In genomic region chr10:86981020-86981419, GRCh38 we compare ENCODE assay signal across 15 cellular contexts. TPM values are rescaled to one million over a fixed set of nuclear protein-coding genes. Genes with fewer than 3 reads are reported as not detected.
"Had no signal": no experiment of that assay in that cellular context is flagged by ENCODE, and none has a peak within 500 bp of the region (broad histone marks: within the 10 kb centered on the region; RNA-seq: fewer than 3 reads in every experiment).

No MANE protein-coding gene starts in this region.

RNA-seq across cellular contexts. Expression of gene ADIRF, which starts 12.7 kb away (rescaled TPM):
- total RNA-seq: activated CD8-positive, alpha-beta T cell treated with anti-CD3 and anti-CD28 coated beads for 36 hours; activated T-helper 17 cell treated with anti-CD3 and anti-CD28 coated beads, Interleukin-2, amount 50 U/mL, for 72 hours; natural killer cell treated with Interleukin-12 subunit alpha and Interleukin-12 subunit beta and Interleukin-15 and Interleukin-18, amount 100 ng/mL, for 72 hours had no signal
- polyA plus RNA-seq: smooth muscle cell had no signal

RNA-seq across cellular contexts. Expression of gene SNCG, which starts 22.6 kb away (rescaled TPM):
- total RNA-seq: activated B cell treated with CpG ODN at 0.5 μM for 24 hours; activated CD8-positive, alpha-beta T cell treated with anti-CD3 and anti-CD28 coated beads for 36 hours; activated T-helper 17 cell treated with anti-CD3 and anti-CD28 coated beads, Interleukin-2, amount 50 U/mL, for 72 hours; natural killer cell treated with Interleukin-12 subunit alpha and Interleukin-12 subunit beta and Interleukin-15 and Interleukin-18, amount 100 ng/mL, for 72 hours; T-helper 17 cell had no signal

RNA-seq across cellular contexts. Expression of gene MMRN2, which starts 23.6 kb away (rescaled TPM):
- total RNA-seq: activated CD8-positive, alpha-beta T cell treated with anti-CD3 and anti-CD28 coated beads for 36 hours; natural killer cell treated with Interleukin-12 subunit alpha and Interleukin-12 subunit beta and Interleukin-15 and Interleukin-18, amount 100 ng/mL, for 72 hours had no signal

RNA-seq across cellular contexts. Expression of gene FAM25A, which starts 39.1 kb away (rescaled TPM):
- total RNA-seq: activated B cell treated with CpG ODN at 0.5 μM for 24 hours; activated CD8-positive, alpha-beta T cell treated with anti-CD3 and anti-CD28 coated beads for 36 hours; activated T-cell treated with anti-CD3 and anti-CD28 coated beads, Interleukin-2, amount 50 U/mL, for 4 hours; activated T-helper 17 cell treated with anti-CD3 and anti-CD28 coated beads, Interleukin-2, amount 50 U/mL, for 72 hours; breast epithelium; dermis microvascular lymphatic vessel endothelial cell; glomerular endothelial cell; lower lobe of right lung; natural killer cell treated with Interleukin-12 subunit alpha and Interleukin-12 subunit beta and Interleukin-15 and Interleukin-18, amount 100 ng/mL, for 72 hours; omental fat pad; sigmoid colon; T-helper 17 cell; transverse colon; urinary bladder had no signal
- polyA plus RNA-seq: sigmoid colon, smooth muscle cell, urinary bladder had no signal
